Comparison of ENCODE assay signal across 27 cellular contexts in the genomic region with DNA sequence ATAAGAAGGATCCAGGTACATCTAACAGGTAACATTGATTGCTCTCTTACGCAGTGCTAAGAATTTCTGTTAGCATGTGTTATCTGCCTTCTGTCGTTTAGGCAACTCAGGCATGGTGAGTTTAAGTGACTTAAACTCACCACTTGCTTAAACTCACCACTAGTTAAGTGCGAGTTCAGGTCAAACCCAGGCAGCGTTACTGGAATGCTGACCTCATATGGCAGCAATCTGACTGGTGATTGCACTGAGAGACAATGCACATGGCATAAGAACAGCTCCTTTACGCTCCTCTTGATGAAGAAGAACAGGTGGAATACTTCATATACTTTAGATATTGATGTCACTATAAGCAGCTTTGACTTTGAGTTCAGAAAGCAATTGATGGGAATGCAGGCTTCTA.
"Had no signal": no experiment of that assay in that cellular context is flagged by ENCODE, and none has a peak within 500 bp of the region (broad histone marks: within the 10 kb centered on the region; RNA-seq: fewer than 3 reads in every experiment).

No MANE protein-coding gene starts in this region.

- H3K27me3 Mint-ChIP-seq: naive B cell; progenitor cell of endocrine pancreas; stimulated activated naive B cell treated with anti-CD40 and anti-IgM and Interleukin-4, amounts not matched to agents 10 μg/mL and 1 μg/mL and 100 μg/mL, for 72 hours had no signal

- H3K4me3 Mint-ChIP-seq: immature natural killer cell; mesothelial cell of epicardium; naive B cell; natural killer cell; nephron progenitor cell; stimulated activated naive B cell treated with anti-CD40 and anti-IgM and Interleukin-4, amounts not matched to agents 10 μg/mL and 1 μg/mL and 100 μg/mL, for 72 hours had no signal

- H3K9me3 ChIP-seq: left lung, lower lobe of right lung, ovary, right atrium auricular region, right lobe of liver, stomach, testis, thyroid gland, transverse colon, upper lobe of left lung, vagina had no signal

- H3K4me1 ChIP-seq: left lung, lower lobe of right lung, right atrium auricular region, right lobe of liver, stomach, testis, thyroid gland, transverse colon, upper lobe of left lung, vagina had no signal

- H3K4me2 ChIP-seq: smooth muscle cell had no signal

- H3K27ac Mint-ChIP-seq: immature natural killer cell; mesothelial cell of epicardium; naive B cell; natural killer cell; nephron progenitor cell; progenitor cell of endocrine pancreas; stimulated activated naive B cell treated with anti-CD40 and anti-IgM and Interleukin-4, amounts not matched to agents 10 μg/mL and 1 μg/mL and 100 μg/mL, for 72 hours had no signal

- DNase-seq: hippocampal formation; immature natural killer cell; left cardiac atrium; left lung; lower lobe of right lung; mammary epithelial cell; mesenchymal stem cell; naive B cell; natural killer cell; nephron progenitor cell; ovary; right lobe of liver; stimulated activated CD4-positive, alpha-beta T cell treated with anti-CD3 and anti-CD28 coated beads, Interleukin-15, amount 100 ng/mL, for 24 hours; stimulated activated CD4-positive, alpha-beta T cell treated with anti-CD3 and anti-CD28 coated beads, Interleukin-2, amount 100 ng/mL, for 24 hours; stimulated activated CD4-positive, alpha-beta T cell treated with anti-CD3 and anti-CD28 coated beads, Interleukin-4, amount 100 ng/mL, for 1 hour; stimulated activated naive B cell treated with anti-CD40 and anti-IgM and Interleukin-4, amounts not matched to agents 10 μg/mL and 1 μg/mL and 100 μg/mL, for 72 hours; stimulated activated naive CD8-positive, alpha-beta T cell treated with anti-CD3 and anti-CD28 coated beads, Interleukin-15, Interleukin-2, amounts not matched to agents 100 U/mL and 50 U/mL, for 24 hours; stomach; testis; thyroid gland; transverse colon; upper lobe of left lung had no signal

- H3K4me3 ChIP-seq: left lung, lower lobe of right lung, ovary, right atrium auricular region, right lobe of liver, smooth muscle cell, stomach, testis, thyroid gland, transverse colon, upper lobe of left lung, vagina had no signal

- H3K9me3 Mint-ChIP-seq: mesothelial cell of epicardium; nephron progenitor cell; stimulated activated naive B cell treated with anti-CD40 and anti-IgM and Interleukin-4, amounts not matched to agents 10 μg/mL and 1 μg/mL and 100 μg/mL, for 72 hours had no signal

- H3K4me1 Mint-ChIP-seq: immature natural killer cell; mesothelial cell of epicardium; naive B cell; natural killer cell; stimulated activated naive B cell treated with anti-CD40 and anti-IgM and Interleukin-4, amounts not matched to agents 10 μg/mL and 1 μg/mL and 100 μg/mL, for 72 hours had no signal

- H3K36me3 Mint-ChIP-seq: immature natural killer cell; mesothelial cell of epicardium; naive B cell; natural killer cell; stimulated activated naive B cell treated with anti-CD40 and anti-IgM and Interleukin-4, amounts not matched to agents 10 μg/mL and 1 μg/mL and 100 μg/mL, for 72 hours had no signal

- H3K36me3 ChIP-seq: left lung, lower lobe of right lung, ovary, right atrium auricular region, right lobe of liver, stomach, thyroid gland, transverse colon, upper lobe of left lung, vagina had no signal

- H3K27me3 ChIP-seq: left lung, ovary, right atrium auricular region, right lobe of liver, stomach, testis, thyroid gland, transverse colon, upper lobe of left lung, vagina had no signal

- H3K27ac ChIP-seq: left lung, lower lobe of right lung, ovary, right atrium auricular region, right lobe of liver, stomach, testis, thyroid gland, transverse colon, upper lobe of left lung, vagina had no signal
